In genomic region chr10:95683966-95684365, GRCh38 we compare ENCODE assay signal across 29 cellular contexts.
"Had no signal": no experiment of that assay in that cellular context is flagged by ENCODE, and none has a peak within 500 bp of the region (broad histone marks: within the 10 kb centered on the region; RNA-seq: fewer than 3 reads in every experiment).

No MANE protein-coding gene starts in this region.

- H3K27me3 ChIP-seq: stomach, suprapubic skin, testis, thyroid gland, tibial artery, tibial nerve, transverse colon, upper lobe of left lung, upper lobe of right lung, uterus, vagina had no signal

- ATAC-seq: stimulated activated effector memory CD8-positive, alpha-beta T cell treated with anti-CD3 and anti-CD28 coated beads, Interleukin-12 subunit alpha, Interleukin-12 subunit beta, amount 100 ng/mL, for 72 hours; stimulated activated memory B cell treated with anti-CD40 and anti-IgM and Interleukin-4, amounts not matched to agents 10 μg/mL and 1 μg/mL and 100 μg/mL, for 72 hours; stimulated activated naive B cell treated with anti-CD40 and anti-IgM and Interleukin-4, amounts not matched to agents 10 μg/mL and 1 μg/mL and 100 μg/mL, for 72 hours; stimulated activated naive CD8-positive, alpha-beta T cell treated with anti-CD3 and anti-CD28 coated beads, Interleukin-15, amount 100 ng/mL, for 72 hours; stimulated activated naive CD8-positive, alpha-beta T cell treated with anti-CD3 and anti-CD28 coated beads, Interleukin-15, Interleukin-2, amounts not matched to agents 100 U/mL and 50 U/mL, for 24 hours; upper lobe of right lung had no signal

- H3K27me3 Mint-ChIP-seq: stimulated activated memory B cell treated with anti-CD40 and anti-IgM and Interleukin-4, amounts not matched to agents 10 μg/mL and 1 μg/mL and 100 μg/mL, for 72 hours; stimulated activated naive B cell treated with anti-CD40 and anti-IgM and Interleukin-4, amounts not matched to agents 10 μg/mL and 1 μg/mL and 100 μg/mL, for 72 hours; stimulated activated naive CD8-positive, alpha-beta T cell treated with anti-CD3 and anti-CD28 coated beads, Interleukin-15, amount 100 ng/mL, for 72 hours; stimulated activated naive CD8-positive, alpha-beta T cell treated with anti-CD3 and anti-CD28 coated beads, Interleukin-15, Interleukin-2, amounts not matched to agents 100 ng/mL and 50 ng/mL, for 24 hours; type B pancreatic cell had no signal

- H3K36me3 ChIP-seq: uterus had no signal

- H3K9me3 ChIP-seq: stomach, suprapubic skin, testis, thoracic aorta, thyroid gland, tibial artery, tibial nerve, transverse colon, upper lobe of left lung, upper lobe of right lung, uterus, vagina had no signal

- H3K4me3 Mint-ChIP-seq: stimulated activated effector memory CD8-positive, alpha-beta T cell treated with anti-CD3 and anti-CD28 coated beads, Interleukin-12 subunit alpha, Interleukin-12 subunit beta, amount 100 ng/mL, for 72 hours; stimulated activated memory B cell treated with anti-CD40 and anti-IgM and Interleukin-4, amounts not matched to agents 10 μg/mL and 1 μg/mL and 100 μg/mL, for 72 hours; stimulated activated naive B cell treated with anti-CD40 and anti-IgM and Interleukin-4, amounts not matched to agents 10 μg/mL and 1 μg/mL and 100 μg/mL, for 72 hours; stimulated activated naive CD8-positive, alpha-beta T cell treated with anti-CD3 and anti-CD28 coated beads, Interleukin-15, amount 100 ng/mL, for 72 hours; stimulated activated naive CD8-positive, alpha-beta T cell treated with anti-CD3 and anti-CD28 coated beads, Interleukin-15, Interleukin-2, amounts not matched to agents 100 ng/mL and 50 ng/mL, for 24 hours; type B pancreatic cell had no signal

- DNase-seq: stimulated activated CD4-positive, alpha-beta T cell treated with anti-CD3 and anti-CD28 coated beads, Interleukin-2, amount 100 ng/mL, for 48 hours; stimulated activated CD4-positive, alpha-beta T cell treated with anti-CD3 and anti-CD28 coated beads, Interleukin-4, amount 100 ng/mL, for 1 hour; stimulated activated CD4-positive, alpha-beta T cell treated with anti-CD3 and anti-CD28 coated beads, Interleukin-4, amount 100 ng/mL, for 24 hours; stimulated activated CD4-positive, alpha-beta T cell treated with anti-CD3 and anti-CD28 coated beads, Interleukin-4, amount 100 ng/mL, for 4 hours; stimulated activated CD8-positive, alpha-beta memory T cell treated with anti-CD3 and anti-CD28 coated beads, Interleukin-4, amount 100 ng/mL, for 48 hours; stimulated activated naive B cell treated with anti-CD40 and anti-IgM and Interleukin-4, amounts not matched to agents 10 μg/mL and 1 μg/mL and 100 μg/mL, for 72 hours; stimulated activated naive CD4-positive, alpha-beta T cell; stimulated activated naive CD4-positive, alpha-beta T cell treated with Interleukin-2 at 50 U/mL for 16 hours; stimulated activated naive CD8-positive, alpha-beta T cell treated with anti-CD3 and anti-CD28 coated beads, Interleukin-15, amount 100 ng/mL, for 72 hours; stimulated activated naive CD8-positive, alpha-beta T cell treated with anti-CD3 and anti-CD28 coated beads, Interleukin-15, Interleukin-2, amounts not matched to agents 100 U/mL and 50 U/mL, for 24 hours; stomach; substantia nigra; testis; thyroid gland; tibial artery; transverse colon; trophoblast cell; upper lobe of left lung; upper lobe of right lung; uterus had no signal

- H3K9me3 Mint-ChIP-seq: stimulated activated effector memory CD8-positive, alpha-beta T cell treated with anti-CD3 and anti-CD28 coated beads, Interleukin-12 subunit alpha, Interleukin-12 subunit beta, amount 100 ng/mL, for 72 hours; stimulated activated memory B cell treated with anti-CD40 and anti-IgM and Interleukin-4, amounts not matched to agents 10 μg/mL and 1 μg/mL and 100 μg/mL, for 72 hours; stimulated activated naive B cell treated with anti-CD40 and anti-IgM and Interleukin-4, amounts not matched to agents 10 μg/mL and 1 μg/mL and 100 μg/mL, for 72 hours; stimulated activated naive CD8-positive, alpha-beta T cell treated with anti-CD3 and anti-CD28 coated beads, Interleukin-15, amount 100 ng/mL, for 72 hours; stimulated activated naive CD8-positive, alpha-beta T cell treated with anti-CD3 and anti-CD28 coated beads, Interleukin-15, Interleukin-2, amounts not matched to agents 100 ng/mL and 50 ng/mL, for 24 hours; type B pancreatic cell had no signal

- H3K27ac ChIP-seq: stomach, suprapubic skin, testis, thoracic aorta, thyroid gland, tibial artery, tibial nerve, transverse colon, upper lobe of left lung, upper lobe of right lung, uterus, vagina had no signal

- H3K4me1 Mint-ChIP-seq: stimulated activated effector memory CD8-positive, alpha-beta T cell treated with anti-CD3 and anti-CD28 coated beads, Interleukin-12 subunit alpha, Interleukin-12 subunit beta, amount 100 ng/mL, for 72 hours had no signal

- H3K27ac Mint-ChIP-seq: stimulated activated effector memory CD8-positive, alpha-beta T cell treated with anti-CD3 and anti-CD28 coated beads, Interleukin-12 subunit alpha, Interleukin-12 subunit beta, amount 100 ng/mL, for 72 hours; stimulated activated memory B cell treated with anti-CD40 and anti-IgM and Interleukin-4, amounts not matched to agents 10 μg/mL and 1 μg/mL and 100 μg/mL, for 72 hours; stimulated activated naive B cell treated with anti-CD40 and anti-IgM and Interleukin-4, amounts not matched to agents 10 μg/mL and 1 μg/mL and 100 μg/mL, for 72 hours; stimulated activated naive CD8-positive, alpha-beta T cell treated with anti-CD3 and anti-CD28 coated beads, Interleukin-15, Interleukin-2, amounts not matched to agents 100 ng/mL and 50 ng/mL, for 24 hours; type B pancreatic cell had no signal

- FAIRE-seq: urothelium cell line had no signal

- H3K4me3 ChIP-seq: stomach, suprapubic skin, testis, thoracic aorta, thyroid gland, tibial artery, tibial nerve, transverse colon, upper lobe of left lung, upper lobe of right lung, uterus, vagina had no signal

- H3K4me1 ChIP-seq: stomach, testis, thyroid gland, tibial artery, tibial nerve, transverse colon, upper lobe of left lung, upper lobe of right lung, uterus, vagina had no signal
